ENCODE assay signal across 10 cellular contexts in the genomic region with DNA sequence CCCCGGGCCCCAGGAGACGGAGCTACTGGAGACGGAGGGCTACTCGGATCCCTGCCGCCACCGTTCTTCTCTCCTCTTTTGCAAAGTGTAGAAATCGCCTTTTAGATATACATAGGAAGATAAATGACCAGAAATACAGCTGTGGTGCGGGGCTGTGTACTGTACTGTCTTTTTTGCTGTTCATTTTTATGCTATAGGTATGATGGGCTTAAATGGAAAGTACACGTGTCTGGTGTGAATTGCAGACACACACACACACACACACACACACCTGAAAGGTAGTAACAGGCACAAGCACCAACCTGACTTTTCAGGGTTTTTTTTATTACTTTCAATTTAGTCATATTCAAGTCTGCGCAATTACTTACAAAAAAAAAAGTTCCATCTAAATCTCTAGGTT. TPM values are rescaled to one million over a fixed set of nuclear protein-coding genes. Genes with fewer than 3 reads are reported as not detected.
A peak's percentile ranks its signal among the peaks of the same experiment; 100 is the strongest.
DNase-seq lines count a peak whose midpoint lies in the region; ATAC-seq and TF ChIP-seq lines count a peak whose summit lies in the region.
"Had no signal": no experiment of that assay in that cellular context is flagged by ENCODE, and none has a peak within 500 bp of the region (broad histone marks: within the 10 kb centered on the region; RNA-seq: fewer than 3 reads in every experiment).

No MANE protein-coding gene starts in this region.

- peak overlapping the region in 1 of 2 donors; percentile 62 for H3K4me3 Mint-ChIP-seq in CD14-positive monocyte
- H3K4me3 Mint-ChIP-seq: central memory CD8-positive, alpha-beta T cell had no signal

- no peak for TF ChIP-seq POLR2A in spleen (IDR thresholded peaks at IDR 0.05)

- ATAC-seq in HG03432 (IDR thresholded peaks at IDR 0.05; ENCODE audit: unreplicated experiment): peak; percentile 15

- H3K27ac Mint-ChIP-seq in CD14-positive monocyte: no peak overlapping the region

- H3K4me1 ChIP-seq in ascending aorta (no peaks in the 10 kb centered on the region), spleen (peaks cover 0 to 17% (median 7%) of the 10 kb centered on the region in 6 donors)

- H3K27me3 ChIP-seq in ascending aorta: no peaks in the 10 kb centered on the region
- H3K27me3 ChIP-seq in spleen (replicated peaks in 1 of 7): peaks cover 0 to 53% (median 26%) of the 10 kb centered on the region in 7 donors

- peak overlapping the region; percentile 63 to 64 for H3K4me3 ChIP-seq in ascending aorta
- peak overlapping the region; percentile 8 to 66 (median 34) for H3K4me3 ChIP-seq in spleen

- TF ChIP-seq CTCF in ascending aorta (IDR thresholded peaks at IDR 0.05) (no peak), spleen (IDR thresholded peaks at IDR 0.05 in 8 of 11, conservative IDR thresholded peaks at IDR 0.05 in 3 of 11) (no peak), CD14-positive monocyte (IDR thresholded peaks at IDR 0.05) (no peak)

- H3K9me3 ChIP-seq in ascending aorta: no peaks in the 10 kb centered on the region
- no peaks in the 10 kb centered on the region for H3K9me3 ChIP-seq in spleen

- peaks cover 0 to 4% of the 10 kb centered on the region in 2 donors for H3K36me3 Mint-ChIP-seq in CD14-positive monocyte

- peaks cover 4% of the 10 kb centered on the region for H3K4me1 Mint-ChIP-seq in CD14-positive monocyte

- WGBS in spleen, 5 donors: 2 to 4% (median 4%) methylated on average over 9 to 10 of the region's 10 CpGs

- peaks cover 0 to 9% (median 5%) of the 10 kb centered on the region in 7 donors for H3K9me3 Mint-ChIP-seq in CD14-positive monocyte

- DNase-seq in ascending aorta (ENCODE audit: low spot score in 2 of 2) (no peak), iPS-NIHi11 (ENCODE audit: low spot score) (peak; percentile 16), spleen (no peak), CD14-positive monocyte (ENCODE audit: low spot score) (no peak), T-helper 9 cell (no peak), dedifferentiated amniotic fluid mesenchymal stem cell (ENCODE audit: extremely low spot score) (no peak), NCI-H82 (lab: John Stamatoyannopoulos, UW) (no peak)

- H3K36me3 ChIP-seq in ascending aorta (no peaks in the 10 kb centered on the region), spleen (no peaks in the 10 kb centered on the region)

- H3K27me3 Mint-ChIP-seq in CD14-positive monocyte (ENCODE audit: low read depth in 3 of 3): peaks cover 33 to 44% (median 33%) of the 10 kb centered on the region in 3 donors

- H3K27ac ChIP-seq in ascending aorta (no peak overlapping the region), spleen (no peak overlapping the region)

- intact Hi-C loops in ascending aorta (cut with DNase I): no loop called here
- intact Hi-C loops in spleen (cut with DNase I; ENCODE audit: low total_unique reads): no loop called here
- intact Hi-C loops in CD14-positive monocyte (cut with micrococcal nuclease): no loop called here

RNA-seq across cellular contexts. Expression of a gene that starts 0.8 kb away (rescaled TPM):
- 0.64 TPM for total RNA-seq in ascending aorta
- total RNA-seq in spleen: 1 to 10 TPM; 1.1 to 5.9 (median 2.1) TPM
- 1 to 10 TPM in 2 of 3 donors, under 1 TPM in 1; 0.87 to 1.4 (median 1.2) TPM for polyA plus RNA-seq in spleen
- polyA plus RNA-seq in CD14-positive monocyte: not detected
- total RNA-seq: T-helper 2 cell treated with Interferon-gamma antibody and Interleukin-4, amounts not matched to agents 100 ng/mL and 5 ng/mL, for 36 hours had no signal
